ENCODE assay signal across 8 cellular contexts in the genomic region with DNA sequence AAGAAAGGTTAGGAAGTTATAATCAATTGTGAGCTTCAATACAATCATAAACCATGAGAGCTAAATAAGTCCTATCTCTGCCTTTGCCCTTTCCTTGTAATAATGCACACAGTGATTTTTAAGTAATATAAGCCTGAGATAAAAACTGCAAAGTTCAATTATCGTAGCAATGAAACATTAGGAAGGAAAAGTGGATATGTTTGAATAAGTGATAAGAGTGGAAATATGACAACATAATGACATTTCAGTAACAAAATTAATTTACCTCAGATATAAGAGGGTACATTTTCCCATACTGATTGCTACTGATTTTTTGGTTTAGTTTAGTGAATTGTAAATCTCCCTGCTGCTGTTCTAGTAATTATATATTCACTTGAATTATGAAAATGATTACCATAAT.
"Had no signal": no experiment of that assay in that cellular context is flagged by ENCODE, and none has a peak within 500 bp of the region (broad histone marks: within the 10 kb centered on the region; RNA-seq: fewer than 3 reads in every experiment).

No MANE protein-coding gene starts in this region.

- H3K4me1 Mint-ChIP-seq: H9 had no signal

- H3K4me3 Mint-ChIP-seq: H9, HFFc6 had no signal

- DNase-seq: GM23248, GOT3, H7, H9, HCEC 1CT, HFFc6 had no signal

- H3K36me3 ChIP-seq: HAP-1 had no signal

- H3K27ac ChIP-seq: GM23248 had no signal

- H3K9me3 ChIP-seq: HAP-1 had no signal

- H3K4me3 ChIP-seq: GM23248, HAP-1 had no signal

- H3K27ac Mint-ChIP-seq: H9, HFFc6 had no signal

- H3K4me1 ChIP-seq: HAP-1 had no signal

- H3K9ac ChIP-seq: GM23248 had no signal

- ATAC-seq: HCT116 had no signal

- H2AFZ ChIP-seq: GM23248 had no signal

- H3K9me3 Mint-ChIP-seq: H9, HFFc6 had no signal
